29 cellular contexts compared by ENCODE assay signal in genomic region chr21:21383126-21383525, GRCh38.
DNase-seq lines count a peak whose midpoint lies in the region; ATAC-seq, FAIRE-seq and TF ChIP-seq lines count a peak whose summit lies in the region.
"Had no signal": no experiment of that assay in that cellular context is flagged by ENCODE, and none has a peak within 500 bp of the region (broad histone marks: within the 10 kb centered on the region; RNA-seq: fewer than 3 reads in every experiment).

No MANE protein-coding gene starts in this region.

- H2AFZ ChIP-seq in PC-3 (ENCODE audit: low read length) = peak overlapping the region; percentile 46

- no peaks in the 10 kb centered on the region for H4K20me1 ChIP-seq in PC-3 (ENCODE audit: low read length)

- no peak for DNase-seq in H54 (ENCODE audit: insufficient read length, low spot score)
- DNase-seq in PC-3 = no peak
- DNase-seq in fibroblast of gingiva (ENCODE audit: low read depth) = peak; percentile 40
- no peak for DNase-seq in osteocyte (ENCODE audit: extremely low spot score, unreplicated experiment)
- DNase-seq in activated T-cell treated with anti-CD3 and anti-CD28 coated beads, Interleukin-2, amount 50 U/mL, for 4 hours = no peak
- DNase-seq in activated T-cell treated with anti-CD3 and anti-CD28 coated beads, Interleukin-2, amount 50 U/mL, for 72 hours = no peak
- DNase-seq: activated CD4-positive, alpha-beta T cell treated with anti-CD3 and anti-CD28 coated beads, Interleukin-2, amount 10 ng/mL, durations not matched to agents 24 days and 14 days; activated naive CD8-positive, alpha-beta T cell treated with anti-CD3 and anti-CD28 coated beads, Interleukin-2, amount 50 U/mL, for 24 hours; CD4-positive, alpha-beta memory T cell; central memory CD4-positive, alpha-beta T cell; DMS53; effector CD4-positive, alpha-beta T cell; erythroblast; H7; Kasumi-1; left colon; NCI-H1105 treated with DMSO at 0.1 percent for 48 hours; NCI-H748 treated with DMSO at 0.1 percent for 48 hours; SHP77; small intestine; stimulated activated CD4-positive, alpha-beta T cell treated with anti-CD3 and anti-CD28 coated beads, Interleukin-2, amount 100 ng/mL, for 48 hours; transverse colon had no signal

- H3K4me1 Mint-ChIP-seq in osteocyte (ENCODE audit: unreplicated experiment) = peaks cover 23% of the 10 kb centered on the region
- H3K4me1 Mint-ChIP-seq in activated T-cell treated with anti-CD3 and anti-CD28 coated beads, Interleukin-2, amount 50 U/mL, for 4 hours (ENCODE audit: low read depth) = no peaks in the 10 kb centered on the region
- H3K4me1 Mint-ChIP-seq in activated T-cell treated with anti-CD3 and anti-CD28 coated beads, Interleukin-2, amount 50 U/mL, for 72 hours (ENCODE audit: low read depth) = no peaks in the 10 kb centered on the region
- H3K4me1 Mint-ChIP-seq in stimulated activated memory B cell treated with anti-CD40 and anti-IgM and Interleukin-4, amounts not matched to agents 10 μg/mL and 1 μg/mL and 100 μg/mL, for 72 hours = no peaks in the 10 kb centered on the region
- H3K4me1 Mint-ChIP-seq: activated CD4-positive, alpha-beta T cell treated with anti-CD3 and anti-CD28 coated beads, Interleukin-2, amount 10 ng/mL, durations not matched to agents 24 days and 14 days; activated naive CD8-positive, alpha-beta T cell treated with anti-CD3 and anti-CD28 coated beads, Interleukin-2, amount 50 U/mL, for 24 hours; CD4-positive, alpha-beta memory T cell; nephron had no signal

- 0 out of 2 replicates have a peak, but pooled peaks cover 1% of the 10 kb centered on the region for H3K9me3 ChIP-seq in PC-3 (ENCODE audit: low read length)
- H3K9me3 ChIP-seq: prostate gland, transverse colon had no signal

- no peak for ATAC-seq in PC-3
- no peak for ATAC-seq in HG03108 (IDR thresholded peaks at IDR 0.05; ENCODE audit: unreplicated experiment)
- ATAC-seq in activated T-cell treated with anti-CD3 and anti-CD28 coated beads, Interleukin-2, amount 50 U/mL, for 4 hours = no peak
- no peak for ATAC-seq in activated T-cell treated with anti-CD3 and anti-CD28 coated beads, Interleukin-2, amount 50 U/mL, for 72 hours (replicated peaks in 1 of 2)
- no peak for ATAC-seq in stimulated activated memory B cell treated with anti-CD40 and anti-IgM and Interleukin-4, amounts not matched to agents 10 μg/mL and 1 μg/mL and 100 μg/mL, for 72 hours
- ATAC-seq: activated naive CD8-positive, alpha-beta T cell treated with anti-CD3 and anti-CD28 coated beads, Interleukin-2, amount 50 U/mL, for 24 hours; left colon had no signal

- H3K27ac Mint-ChIP-seq in osteocyte (ENCODE audit: unreplicated experiment) = peak overlapping the region; percentile 95
- H3K27ac Mint-ChIP-seq in activated T-cell treated with anti-CD3 and anti-CD28 coated beads, Interleukin-2, amount 50 U/mL, for 72 hours = no peak overlapping the region
- no peak overlapping the region for H3K27ac Mint-ChIP-seq in stimulated activated memory B cell treated with anti-CD40 and anti-IgM and Interleukin-4, amounts not matched to agents 10 μg/mL and 1 μg/mL and 100 μg/mL, for 72 hours
- H3K27ac Mint-ChIP-seq: activated CD4-positive, alpha-beta T cell treated with anti-CD3 and anti-CD28 coated beads, Interleukin-2, amount 10 ng/mL, durations not matched to agents 24 days and 14 days; activated naive CD8-positive, alpha-beta T cell treated with anti-CD3 and anti-CD28 coated beads, Interleukin-2, amount 50 U/mL, for 24 hours; CD4-positive, alpha-beta memory T cell; nephron; stimulated activated naive CD8-positive, alpha-beta T cell treated with anti-CD3 and anti-CD28 coated beads, Interleukin-15, Interleukin-2, amounts not matched to agents 100 ng/mL and 50 ng/mL, for 24 hours had no signal

- H3K4me1 ChIP-seq in PC-3 (ENCODE audit: insufficient read depth, low read length) = no peaks in the 10 kb centered on the region
- H3K4me1 ChIP-seq: prostate gland, transverse colon had no signal

- 0 out of 2 replicates have a peak overlapping the region, but pooled peaks have one; percentile 7 for H3K4me3 ChIP-seq in PC-3 (ENCODE audit: low read length)
- H3K4me3 ChIP-seq: prostate gland, transverse colon had no signal

- H3K79me2 ChIP-seq in PC-3 (ENCODE audit: low read length) = no peaks in the 10 kb centered on the region

- H3F3A ChIP-seq in PC-3 (ENCODE audit: low read length, unreplicated experiment) = no peaks in the 10 kb centered on the region

- H3K27me3 Mint-ChIP-seq in osteocyte (ENCODE audit: unreplicated experiment) = no peaks in the 10 kb centered on the region
- no peaks in the 10 kb centered on the region for H3K27me3 Mint-ChIP-seq in activated T-cell treated with anti-CD3 and anti-CD28 coated beads, Interleukin-2, amount 50 U/mL, for 4 hours (ENCODE audit: low read depth)
- H3K27me3 Mint-ChIP-seq in activated T-cell treated with anti-CD3 and anti-CD28 coated beads, Interleukin-2, amount 50 U/mL, for 72 hours (ENCODE audit: low read depth) = no peaks in the 10 kb centered on the region
- no peaks in the 10 kb centered on the region for H3K27me3 Mint-ChIP-seq in stimulated activated memory B cell treated with anti-CD40 and anti-IgM and Interleukin-4, amounts not matched to agents 10 μg/mL and 1 μg/mL and 100 μg/mL, for 72 hours
- H3K27me3 Mint-ChIP-seq: activated CD4-positive, alpha-beta T cell treated with anti-CD3 and anti-CD28 coated beads, Interleukin-2, amount 10 ng/mL, durations not matched to agents 24 days and 14 days; activated naive CD8-positive, alpha-beta T cell treated with anti-CD3 and anti-CD28 coated beads, Interleukin-2, amount 50 U/mL, for 24 hours; CD4-positive, alpha-beta memory T cell; stimulated activated naive CD8-positive, alpha-beta T cell treated with anti-CD3 and anti-CD28 coated beads, Interleukin-15, Interleukin-2, amounts not matched to agents 100 ng/mL and 50 ng/mL, for 24 hours had no signal

- H3K9me2 ChIP-seq in PC-3 (replicated peaks; ENCODE audit: low read length) = no peaks in the 10 kb centered on the region

- H3K9me3 Mint-ChIP-seq in osteocyte (ENCODE audit: unreplicated experiment) = peaks cover 13% of the 10 kb centered on the region
- peaks cover 12% of the 10 kb centered on the region for H3K9me3 Mint-ChIP-seq in activated T-cell treated with anti-CD3 and anti-CD28 coated beads, Interleukin-2, amount 50 U/mL, for 4 hours
- H3K9me3 Mint-ChIP-seq in activated T-cell treated with anti-CD3 and anti-CD28 coated beads, Interleukin-2, amount 50 U/mL, for 72 hours = peaks cover 0 to 2% of the 10 kb centered on the region in 2 donors
- H3K9me3 Mint-ChIP-seq in stimulated activated memory B cell treated with anti-CD40 and anti-IgM and Interleukin-4, amounts not matched to agents 10 μg/mL and 1 μg/mL and 100 μg/mL, for 72 hours = peaks cover 3% of the 10 kb centered on the region
- H3K9me3 Mint-ChIP-seq: activated naive CD8-positive, alpha-beta T cell treated with anti-CD3 and anti-CD28 coated beads, Interleukin-2, amount 50 U/mL, for 24 hours; nephron had no signal

- peak overlapping the region; percentile 13; the same call in 1 of the 2 replicates for H3K9ac ChIP-seq in PC-3 (ENCODE audit: low read length)

- CTCF ChIA-PET in PC-3 (lab: Charles Lee) = no interaction called here

- peak overlapping the region; percentile 62 for H3K4me3 Mint-ChIP-seq in osteocyte (ENCODE audit: unreplicated experiment)
- no peak overlapping the region for H3K4me3 Mint-ChIP-seq in activated T-cell treated with anti-CD3 and anti-CD28 coated beads, Interleukin-2, amount 50 U/mL, for 4 hours
- no peak overlapping the region for H3K4me3 Mint-ChIP-seq in activated T-cell treated with anti-CD3 and anti-CD28 coated beads, Interleukin-2, amount 50 U/mL, for 72 hours
- H3K4me3 Mint-ChIP-seq in stimulated activated memory B cell treated with anti-CD40 and anti-IgM and Interleukin-4, amounts not matched to agents 10 μg/mL and 1 μg/mL and 100 μg/mL, for 72 hours = no peak overlapping the region
- H3K4me3 Mint-ChIP-seq: activated CD4-positive, alpha-beta T cell treated with anti-CD3 and anti-CD28 coated beads, Interleukin-2, amount 10 ng/mL, durations not matched to agents 24 days and 14 days; activated naive CD8-positive, alpha-beta T cell treated with anti-CD3 and anti-CD28 coated beads, Interleukin-2, amount 50 U/mL, for 24 hours; CD4-positive, alpha-beta memory T cell; nephron; stimulated activated naive CD8-positive, alpha-beta T cell treated with anti-CD3 and anti-CD28 coated beads, Interleukin-15, Interleukin-2, amounts not matched to agents 100 ng/mL and 50 ng/mL, for 24 hours had no signal

- no peak overlapping the region for H3K27ac ChIP-seq in PC-3 (ENCODE audit: low read length)
- H3K27ac ChIP-seq: prostate gland, transverse colon had no signal

- H3K27me3 ChIP-seq in PC-3 (ENCODE audit: low read length) = no peaks in the 10 kb centered on the region
- H3K27me3 ChIP-seq: transverse colon had no signal

- no peak for TF ChIP-seq CTCF in PC-3 (conservative IDR thresholded peaks at IDR 0.05; ENCODE audit: low read depth, low read length)
- no peak for TF ChIP-seq CTCF in osteocyte (IDR thresholded peaks at IDR 0.05)

- no peak for TF ChIP-seq POLR2A in H54 (IDR thresholded peaks at IDR 0.05; ENCODE audit: low read depth, low read length)

- peaks cover 22% of the 10 kb centered on the region for H3K36me3 Mint-ChIP-seq in osteocyte (ENCODE audit: unreplicated experiment)
- H3K36me3 Mint-ChIP-seq in activated T-cell treated with anti-CD3 and anti-CD28 coated beads, Interleukin-2, amount 50 U/mL, for 4 hours (ENCODE audit: insufficient read depth) = no peaks in the 10 kb centered on the region
- peaks cover 0 to 1% of the 10 kb centered on the region in 2 donors for H3K36me3 Mint-ChIP-seq in activated T-cell treated with anti-CD3 and anti-CD28 coated beads, Interleukin-2, amount 50 U/mL, for 72 hours (ENCODE audit: insufficient read depth in 2 of 2)
- H3K36me3 Mint-ChIP-seq in stimulated activated memory B cell treated with anti-CD40 and anti-IgM and Interleukin-4, amounts not matched to agents 10 μg/mL and 1 μg/mL and 100 μg/mL, for 72 hours = no peaks in the 10 kb centered on the region
- H3K36me3 Mint-ChIP-seq: CD4-positive, alpha-beta memory T cell had no signal

- H3K36me3 ChIP-seq in PC-3 (ENCODE audit: low read depth, low read length) = no peaks in the 10 kb centered on the region
- H3K36me3 ChIP-seq: prostate gland, transverse colon had no signal

- POLR2A ChIA-PET in PC-3 (lab: Charles Lee; ENCODE audit: unreplicated experiment) = no interaction called here

- intact Hi-C loops in PC-3 (cut with micrococcal nuclease) = no loop called here

- peak; percentile 85 for FAIRE-seq in H54 (lab: Jason Lieb, UNC)
- FAIRE-seq: GM12892, HTR-8/SVneo, small intestine had no signal

- peak overlapping the region; percentile 41 for H3K4me2 ChIP-seq in PC-3 (ENCODE audit: low read length)

- BruUV-seq in PC-3 (replicated peaks; lab: Mats Ljungman, UMichigan) = no TSS peak
